Comparison of ENCODE assay signal across 11 cellular contexts in genomic region chr9:113587471-113588031, GRCh38.
DNase-seq lines count a peak whose midpoint lies in the region; ATAC-seq, FAIRE-seq and TF ChIP-seq lines count a peak whose summit lies in the region.
"Had no signal": no experiment of that assay in that cellular context is flagged by ENCODE, and none has a peak within 500 bp of the region (broad histone marks: within the 10 kb centered on the region; RNA-seq: fewer than 3 reads in every experiment).

No MANE protein-coding gene starts in this region.

- POLR2A ChIA-PET in activated B cell treated with CpG ODN at 0.5 μM for 24 hours (lab: Charles Lee): no interaction called here

- CTCF ChIA-PET in activated B cell treated with CpG ODN at 0.5 μM for 24 hours (lab: Charles Lee): interaction anchor here (0.9 to 10.9 kb wide), 4 partner anchors 70 to 313 kb away, joined by 3 to 321 read pairs (median 44); partner anchors contain the start of genes ALAD, CDC26 and PRPF4

- no peaks in the 10 kb centered on the region for H3K9me3 ChIP-seq in heart right ventricle
- H3K9me3 ChIP-seq in psoas muscle: no peaks in the 10 kb centered on the region
- H3K9me3 ChIP-seq: adrenal gland, MG63 had no signal

- H3K27ac ChIP-seq in heart right ventricle: peak overlapping the region; percentile 33 to 98 (median 81)
- peak overlapping the region; percentile 61 for H3K27ac ChIP-seq in psoas muscle

- H3K27me3 ChIP-seq in heart right ventricle (no peaks in the 10 kb centered on the region), psoas muscle (ENCODE audit: insufficient read depth in 3 of 3, low read length in 2 of 3) (no peaks in the 10 kb centered on the region)
- H3K27me3 ChIP-seq: adrenal gland, MG63 had no signal

- no peak for FAIRE-seq in RCC 7860 (lab: Jason Lieb, UNC)

- H3K36me3 Mint-ChIP-seq in activated B cell treated with CpG ODN at 0.5 μM for 24 hours (ENCODE audit: low read depth): peaks cover 46% of the 10 kb centered on the region

- H3K4me1 ChIP-seq in heart right ventricle (peaks cover 28 to 98% (median 76%) of the 10 kb centered on the region in 9 donors), psoas muscle (peaks cover 8% of the 10 kb centered on the region)

- no peaks in the 10 kb centered on the region for H3K27me3 Mint-ChIP-seq in activated B cell treated with CpG ODN at 0.5 μM for 24 hours

- no peaks in the 10 kb centered on the region for H3K9me3 Mint-ChIP-seq in activated B cell treated with CpG ODN at 0.5 μM for 24 hours

- peak; percentile 51 for ATAC-seq in activated B cell treated with CpG ODN at 0.5 μM for 24 hours (ENCODE audit: low read depth)
- peak; percentile 68 to 81 (median 72) for ATAC-seq in heart right ventricle
- ATAC-seq in psoas muscle: peak; percentile 65 to 74 (median 68)
- ATAC-seq in HG03135 (IDR thresholded peaks at IDR 0.05; ENCODE audit: unreplicated experiment): no peak

- TF ChIP-seq CTCF in GM12875 (IDR thresholded peaks at IDR 0.05; ENCODE audit: borderline replicate concordance, insufficient read depth, low read depth, low read length) (peak; percentile 20; the same call in 1 of the 2 replicates), activated B cell treated with CpG ODN at 0.5 μM for 24 hours (IDR thresholded peaks at IDR 0.05) (no peak), heart right ventricle (IDR thresholded peaks at IDR 0.05) (peak; percentile 32 to 81 (median 66)), psoas muscle (IDR thresholded peaks at IDR 0.05) (peak; percentile 53)

- peaks cover 13% of the 10 kb centered on the region for H3K4me1 Mint-ChIP-seq in activated B cell treated with CpG ODN at 0.5 μM for 24 hours

- H3K27ac Mint-ChIP-seq in activated B cell treated with CpG ODN at 0.5 μM for 24 hours: no peak overlapping the region

- DNase-seq in activated B cell treated with CpG ODN at 0.5 μM for 24 hours: no peak
- DNase-seq in heart right ventricle: peak; percentile 79 to 81
- peak in 1 of 2 donors; percentile 82 for DNase-seq in psoas muscle
- DNase-seq in NCI-H2196 treated with DMSO at 0.1 percent for 48 hours (lab: John Stamatoyannopoulos, UW; ENCODE audit: unreplicated experiment): no peak
- no peak for DNase-seq in GM19240 (ENCODE audit: insufficient read length, low spot score)
- no peak for DNase-seq in RCC 7860 (ENCODE audit: low spot score)
- DNase-seq: MG63 had no signal

- H3K4me3 ChIP-seq in GM12875 (ENCODE audit: low read depth, low read length) (no peak overlapping the region), heart right ventricle (no peak overlapping the region), psoas muscle (no peak overlapping the region)
- H3K4me3 ChIP-seq: adrenal gland, MG63, skin epidermis had no signal

- intact Hi-C loops in activated B cell treated with CpG ODN at 0.5 μM for 24 hours (cut with micrococcal nuclease): no loop called here
- intact Hi-C loops in heart right ventricle (cut with DNase I): loop anchor here (1.0 to 10.0 kb wide), 9 partner anchors 63 to 313 kb away; partner anchors contain the start of genes CDC26 (in 4 of the 10), PRPF4 (in 4 of the 10) and ALAD (in 1 of the 10)
- intact Hi-C loops in psoas muscle (cut with DNase I): loop anchor here (2.0 kb wide), 2 partner anchors 141 to 143 kb away; no protein-coding TSS in a partner anchor

- 27 to 29% methylated on average over 14 of the region's 14 CpGs for WGBS in heart right ventricle, 2 donors
- WGBS in psoas muscle, 3 donors: 57 to 60% (median 60%) methylated on average over 14 of the region's 14 CpGs

- H3K4me3 Mint-ChIP-seq in activated B cell treated with CpG ODN at 0.5 μM for 24 hours: no peak overlapping the region

- H3K36me3 ChIP-seq in heart right ventricle (peaks cover 0 to 62% (median 20%) of the 10 kb centered on the region in 9 donors), psoas muscle (ENCODE audit: insufficient read depth in 1 of 2, low read depth in 1 of 2) (peaks cover 0 to 15% of the 10 kb centered on the region in 2 donors)

Comparison
In these comparisons a context has a peak if more than half of its experiments do, and no peak if none do; other contexts are left out.
1. DNase-seq: peak in heart right ventricle (2 of 2); none in activated B cell treated with CpG ODN at 0.5 μM for 24 hours (single experiment), NCI-H2196 treated with DMSO at 0.1 percent for 48 hours (single experiment), GM19240 (single experiment) and RCC 7860 (single experiment).